Comparison of ENCODE assay signal across 2 cellular contexts in the genomic region with DNA sequence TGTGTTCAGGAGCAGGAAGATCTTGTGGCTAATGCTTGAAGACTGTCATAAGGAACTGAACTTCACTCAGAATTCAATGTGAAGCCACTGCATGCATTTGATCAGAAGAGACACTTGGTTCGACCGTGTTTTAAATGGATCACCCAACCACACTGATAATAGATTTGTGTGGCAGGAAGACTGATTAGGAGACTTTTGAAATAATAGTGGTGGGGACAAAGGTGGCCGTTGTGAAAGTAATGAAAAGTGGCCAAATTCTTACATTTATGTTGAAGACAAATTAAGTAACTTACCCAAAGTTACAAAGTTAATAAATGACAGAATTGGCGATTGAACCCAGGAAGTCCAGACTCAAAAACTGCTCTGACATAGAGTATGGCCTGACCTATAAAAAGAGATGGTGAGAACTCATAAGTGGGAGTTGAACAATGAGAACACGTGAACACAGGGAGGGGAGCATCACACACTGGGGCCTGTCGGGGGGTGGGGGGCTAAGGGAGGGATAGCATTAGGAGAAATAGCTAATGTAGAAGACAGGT.
TF ChIP-seq lines count a peak whose summit lies in the region.

No MANE protein-coding gene starts in this region.

TF ChIP-seq in liver, 16 proteins besides CTCF, POLR2A, EP300 and RAD21 (continued from another document):
- TF ChIP-seq HNF4A (conservative IDR thresholded peaks at IDR 0.05): peak; percentile 83 to 85
- peak; percentile 56 for TF ChIP-seq SP1 (IDR thresholded peaks at IDR 0.05)
- no peak for TF ChIP-seq FOXA1 (IDR thresholded peaks at IDR 0.05)
- TF ChIP-seq JUND (IDR thresholded peaks at IDR 0.05): peak in 1 of 2 donors; percentile 13

TF ChIP-seq in HepG2, 621 proteins besides CTCF, POLR2A, EP300 and RAD21 (continued from another document):
- TF ChIP-seq, protein P1, sequence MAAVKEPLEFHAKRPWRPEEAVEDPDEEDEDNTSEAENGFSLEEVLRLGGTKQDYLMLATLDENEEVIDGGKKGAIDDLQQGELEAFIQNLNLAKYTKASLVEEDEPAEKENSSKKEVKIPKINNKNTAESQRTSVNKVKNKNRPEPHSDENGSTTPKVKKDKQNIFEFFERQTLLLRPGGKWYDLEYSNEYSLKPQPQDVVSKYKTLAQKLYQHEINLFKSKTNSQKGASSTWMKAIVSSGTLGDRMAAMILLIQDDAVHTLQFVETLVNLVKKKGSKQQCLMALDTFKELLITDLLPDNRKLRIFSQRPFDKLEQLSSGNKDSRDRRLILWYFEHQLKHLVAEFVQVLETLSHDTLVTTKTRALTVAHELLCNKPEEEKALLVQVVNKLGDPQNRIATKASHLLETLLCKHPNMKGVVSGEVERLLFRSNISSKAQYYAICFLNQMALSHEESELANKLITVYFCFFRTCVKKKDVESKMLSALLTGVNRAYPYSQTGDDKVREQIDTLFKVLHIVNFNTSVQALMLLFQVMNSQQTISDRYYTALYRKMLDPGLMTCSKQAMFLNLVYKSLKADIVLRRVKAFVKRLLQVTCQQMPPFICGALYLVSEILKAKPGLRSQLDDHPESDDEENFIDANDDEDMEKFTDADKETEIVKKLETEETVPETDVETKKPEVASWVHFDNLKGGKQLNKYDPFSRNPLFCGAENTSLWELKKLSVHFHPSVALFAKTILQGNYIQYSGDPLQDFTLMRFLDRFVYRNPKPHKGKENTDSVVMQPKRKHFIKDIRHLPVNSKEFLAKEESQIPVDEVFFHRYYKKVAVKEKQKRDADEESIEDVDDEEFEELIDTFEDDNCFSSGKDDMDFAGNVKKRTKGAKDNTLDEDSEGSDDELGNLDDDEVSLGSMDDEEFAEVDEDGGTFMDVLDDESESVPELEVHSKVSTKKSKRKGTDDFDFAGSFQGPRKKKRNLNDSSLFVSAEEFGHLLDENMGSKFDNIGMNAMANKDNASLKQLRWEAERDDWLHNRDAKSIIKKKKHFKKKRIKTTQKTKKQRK (IDR thresholded peaks at IDR 0.05; ENCODE audit: low read length): no peak
- no peak for TF ChIP-seq ARID2 (CRISPR knock-in tag; IDR thresholded peaks at IDR 0.05; ENCODE audit: borderline replicate concordance)
- no peak for TF ChIP-seq ZGPAT (CRISPR knock-in tag; IDR thresholded peaks at IDR 0.05)
